13 cellular contexts compared by ENCODE assay signal in genomic region chrX:48908600-48908999, GRCh38.
"Had no signal": no experiment of that assay in that cellular context is flagged by ENCODE, and none has a peak within 500 bp of the region (broad histone marks: within the 10 kb centered on the region; RNA-seq: fewer than 3 reads in every experiment).

No MANE protein-coding gene starts in this region.

- ATAC-seq: gastrocnemius medialis, heart right ventricle, SK-N-SH treated with all-trans-retinoic acid at 6 μM for 48 hours had no signal

- H3K27ac Mint-ChIP-seq: activated naive CD8-positive, alpha-beta T cell treated with anti-CD3 and anti-CD28 coated beads, Interleukin-2, amount 10 ng/mL, durations not matched to agents 7 days and 5 days; dendritic cell treated with granulocyte-macrophage colony-stimulating factor and Interleukin-4, amounts not matched to agents 40 ng/mL and 50 ng/mL, for 4 days had no signal

- H3K4me3 Mint-ChIP-seq: activated naive CD8-positive, alpha-beta T cell treated with anti-CD3 and anti-CD28 coated beads, Interleukin-2, amount 10 ng/mL, durations not matched to agents 7 days and 5 days; dendritic cell treated with granulocyte-macrophage colony-stimulating factor and Interleukin-4, amounts not matched to agents 40 ng/mL and 50 ng/mL, for 4 days had no signal

- H3K36me3 Mint-ChIP-seq: activated naive CD8-positive, alpha-beta T cell treated with anti-CD3 and anti-CD28 coated beads, Interleukin-2, amount 10 ng/mL, durations not matched to agents 7 days and 5 days had no signal

- DNase-seq: activated CD4-positive, CD25-positive, alpha-beta regulatory T cell treated with anti-CD3 and anti-CD28 coated beads, Interleukin-2, amount 50 U/mL, for 72 hours; activated effector memory CD4-positive, alpha-beta T cell treated with anti-CD3 and anti-CD28 coated beads, Interleukin-2, amount 50 U/mL, for 16 hours; activated naive CD8-positive, alpha-beta T cell treated with anti-CD3 and anti-CD28 coated beads, Interleukin-2, amount 10 ng/mL, durations not matched to agents 7 days and 5 days; cerebellar nuclear complex; gastrocnemius medialis; heart right ventricle; retina; stimulated activated CD4-positive, alpha-beta T cell treated with anti-CD3 and anti-CD28 coated beads, Interleukin-2, amount 100 ng/mL, for 48 hours; stimulated activated naive CD4-positive, alpha-beta T cell; T-helper 1 cell; tibial artery had no signal

- H3K27me3 Mint-ChIP-seq: activated naive CD8-positive, alpha-beta T cell treated with anti-CD3 and anti-CD28 coated beads, Interleukin-2, amount 10 ng/mL, durations not matched to agents 7 days and 5 days; dendritic cell treated with granulocyte-macrophage colony-stimulating factor and Interleukin-4, amounts not matched to agents 40 ng/mL and 50 ng/mL, for 4 days had no signal

- H3K9me3 Mint-ChIP-seq: activated naive CD8-positive, alpha-beta T cell treated with anti-CD3 and anti-CD28 coated beads, Interleukin-2, amount 10 ng/mL, durations not matched to agents 7 days and 5 days; dendritic cell treated with granulocyte-macrophage colony-stimulating factor and Interleukin-4, amounts not matched to agents 40 ng/mL and 50 ng/mL, for 4 days had no signal
